1 cellular context compared by ENCODE assay signal in the genomic region with DNA sequence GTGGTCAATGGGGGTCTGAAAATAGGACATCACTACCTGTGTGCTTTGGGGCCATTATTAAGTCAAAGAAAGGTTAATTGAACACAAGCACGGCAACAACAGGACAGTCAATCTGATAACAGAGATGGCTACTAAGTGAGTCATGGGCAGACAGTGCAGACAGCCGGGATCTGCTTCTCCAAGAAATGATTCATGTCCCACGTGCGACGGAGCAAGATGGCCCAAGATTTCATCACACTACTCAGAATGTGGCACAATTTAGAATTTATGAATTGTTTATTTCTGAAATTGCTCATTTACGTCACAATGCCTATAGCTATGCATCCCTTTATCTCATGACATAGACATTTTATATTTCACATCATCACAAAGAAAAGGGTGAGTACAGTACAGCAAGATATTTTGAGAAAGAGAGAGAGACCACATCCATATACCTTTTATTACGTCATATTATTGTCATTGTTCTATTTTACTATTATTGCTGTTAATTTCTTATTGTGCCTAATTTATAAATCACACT.
TF ChIP-seq lines count a peak whose summit lies in the region.

No MANE protein-coding gene starts in this region.

TF ChIP-seq in K562, 482 proteins besides CTCF, POLR2A, EP300 and RAD21 (continued from another document and continues in another):
- TF ChIP-seq, protein P1, sequence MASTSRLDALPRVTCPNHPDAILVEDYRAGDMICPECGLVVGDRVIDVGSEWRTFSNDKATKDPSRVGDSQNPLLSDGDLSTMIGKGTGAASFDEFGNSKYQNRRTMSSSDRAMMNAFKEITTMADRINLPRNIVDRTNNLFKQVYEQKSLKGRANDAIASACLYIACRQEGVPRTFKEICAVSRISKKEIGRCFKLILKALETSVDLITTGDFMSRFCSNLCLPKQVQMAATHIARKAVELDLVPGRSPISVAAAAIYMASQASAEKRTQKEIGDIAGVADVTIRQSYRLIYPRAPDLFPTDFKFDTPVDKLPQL (IDR thresholded peaks at IDR 0.05; ENCODE audit: extremely low read depth, insufficient read length): no peak
- TF ChIP-seq NFE2L1 (tag; IDR thresholded peaks at IDR 0.05; ENCODE audit: borderline replicate concordance, low read depth) (no peak), NEUROD1 (IDR thresholded peaks at IDR 0.05; ENCODE audit: borderline replicate concordance, low read depth, low read length, partially characterized antibody) (peak; percentile 65), HEY1 (CRISPR knock-in tag; IDR thresholded peaks at IDR 0.05; ENCODE audit: borderline replicate concordance) (no peak), ZNF778 (CRISPR knock-in tag; IDR thresholded peaks at IDR 0.05) (no peak), ETV6 (IDR thresholded peaks at IDR 0.05; ENCODE audit: borderline replicate concordance in 1 of 2, low read depth in 2 of 2, low read length in 1 of 2) (no peak), ETV6 (CRISPR knock-in tag; IDR thresholded peaks at IDR 0.05; ENCODE audit: borderline replicate concordance) (no peak), CCNT2 (IDR thresholded peaks at IDR 0.05; ENCODE audit: borderline replicate concordance, extremely low read depth, insufficient read length, low read depth, low read length) (peak; percentile 29), PCBP2 (IDR thresholded peaks at IDR 0.05; ENCODE audit: low read depth, low read length, poor library complexity, severe bottlenecking) (no peak), MCM5 (IDR thresholded peaks at IDR 0.05; ENCODE audit: low read depth) (no peak), PML (IDR thresholded peaks at IDR 0.05; ENCODE audit: low read length) (peak; percentile 55; the same call in 1 of the 2 replicates), COPS2 (conservative IDR thresholded peaks at IDR 0.05) (no peak), ZNF830 (CRISPR knock-in tag; IDR thresholded peaks at IDR 0.05) (no peak), ETV5 (CRISPR knock-in tag; IDR thresholded peaks at IDR 0.05; ENCODE audit: low read depth) (no peak), TAF9B (IDR thresholded peaks at IDR 0.05; ENCODE audit: partially characterized antibody) (peak; percentile 57), ZKSCAN8 (CRISPR knock-in tag; IDR thresholded peaks at IDR 0.05) (no peak; the same call in 1 of the 2 replicates), SPI1 (IDR thresholded peaks at IDR 0.05; ENCODE audit: borderline replicate concordance, low read depth, low read length) (no peak), FOXK2 (conservative IDR thresholded peaks at IDR 0.05 in 1 of 2, IDR thresholded peaks at IDR 0.05 in 1 of 2; ENCODE audit: low read depth in 2 of 2) (peak; percentile 69 to 75), GATAD2A (IDR thresholded peaks at IDR 0.05) (peak; percentile 59; the same call in 1 of the 2 replicates), CUX1 (CRISPR knock-in tag; IDR thresholded peaks at IDR 0.05) (no peak), SIRT6 (IDR thresholded peaks at IDR 0.05; ENCODE audit: low read depth, low read length) (no peak), FOXJ3 (CRISPR knock-in tag; IDR thresholded peaks at IDR 0.05) (no peak), ILF3 (IDR thresholded peaks at IDR 0.05; ENCODE audit: borderline replicate concordance) (no peak), RNF2 (IDR thresholded peaks at IDR 0.05) (peak; percentile 58; the same call in 1 of the 2 replicates), SMARCB1 (IDR thresholded peaks at IDR 0.05; ENCODE audit: insufficient read length, low read depth) (no peak), PHB (CRISPR knock-in tag; IDR thresholded peaks at IDR 0.05) (no peak), TARDBP (IDR thresholded peaks at IDR 0.05) (no peak), MECOM (CRISPR knock-in tag; IDR thresholded peaks at IDR 0.05) (peak; percentile 88), ZNF707 (CRISPR knock-in tag; conservative IDR thresholded peaks at IDR 0.05) (no peak), EHMT2 (IDR thresholded peaks at IDR 0.05) (no peak)
- TF ChIP-seq, protein P2, sequence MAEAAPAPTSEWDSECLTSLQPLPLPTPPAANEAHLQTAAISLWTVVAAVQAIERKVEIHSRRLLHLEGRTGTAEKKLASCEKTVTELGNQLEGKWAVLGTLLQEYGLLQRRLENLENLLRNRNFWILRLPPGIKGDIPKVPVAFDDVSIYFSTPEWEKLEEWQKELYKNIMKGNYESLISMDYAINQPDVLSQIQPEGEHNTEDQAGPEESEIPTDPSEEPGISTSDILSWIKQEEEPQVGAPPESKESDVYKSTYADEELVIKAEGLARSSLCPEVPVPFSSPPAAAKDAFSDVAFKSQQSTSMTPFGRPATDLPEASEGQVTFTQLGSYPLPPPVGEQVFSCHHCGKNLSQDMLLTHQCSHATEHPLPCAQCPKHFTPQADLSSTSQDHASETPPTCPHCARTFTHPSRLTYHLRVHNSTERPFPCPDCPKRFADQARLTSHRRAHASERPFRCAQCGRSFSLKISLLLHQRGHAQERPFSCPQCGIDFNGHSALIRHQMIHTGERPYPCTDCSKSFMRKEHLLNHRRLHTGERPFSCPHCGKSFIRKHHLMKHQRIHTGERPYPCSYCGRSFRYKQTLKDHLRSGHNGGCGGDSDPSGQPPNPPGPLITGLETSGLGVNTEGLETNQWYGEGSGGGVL (CRISPR knock-in tag; IDR thresholded peaks at IDR 0.05): no peak
- TF ChIP-seq, protein P3, sequence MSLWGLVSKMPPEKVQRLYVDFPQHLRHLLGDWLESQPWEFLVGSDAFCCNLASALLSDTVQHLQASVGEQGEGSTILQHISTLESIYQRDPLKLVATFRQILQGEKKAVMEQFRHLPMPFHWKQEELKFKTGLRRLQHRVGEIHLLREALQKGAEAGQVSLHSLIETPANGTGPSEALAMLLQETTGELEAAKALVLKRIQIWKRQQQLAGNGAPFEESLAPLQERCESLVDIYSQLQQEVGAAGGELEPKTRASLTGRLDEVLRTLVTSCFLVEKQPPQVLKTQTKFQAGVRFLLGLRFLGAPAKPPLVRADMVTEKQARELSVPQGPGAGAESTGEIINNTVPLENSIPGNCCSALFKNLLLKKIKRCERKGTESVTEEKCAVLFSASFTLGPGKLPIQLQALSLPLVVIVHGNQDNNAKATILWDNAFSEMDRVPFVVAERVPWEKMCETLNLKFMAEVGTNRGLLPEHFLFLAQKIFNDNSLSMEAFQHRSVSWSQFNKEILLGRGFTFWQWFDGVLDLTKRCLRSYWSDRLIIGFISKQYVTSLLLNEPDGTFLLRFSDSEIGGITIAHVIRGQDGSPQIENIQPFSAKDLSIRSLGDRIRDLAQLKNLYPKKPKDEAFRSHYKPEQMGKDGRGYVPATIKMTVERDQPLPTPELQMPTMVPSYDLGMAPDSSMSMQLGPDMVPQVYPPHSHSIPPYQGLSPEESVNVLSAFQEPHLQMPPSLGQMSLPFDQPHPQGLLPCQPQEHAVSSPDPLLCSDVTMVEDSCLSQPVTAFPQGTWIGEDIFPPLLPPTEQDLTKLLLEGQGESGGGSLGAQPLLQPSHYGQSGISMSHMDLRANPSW (CRISPR knock-in tag; IDR thresholded peaks at IDR 0.05): no peak
- TF ChIP-seq, protein P4, sequence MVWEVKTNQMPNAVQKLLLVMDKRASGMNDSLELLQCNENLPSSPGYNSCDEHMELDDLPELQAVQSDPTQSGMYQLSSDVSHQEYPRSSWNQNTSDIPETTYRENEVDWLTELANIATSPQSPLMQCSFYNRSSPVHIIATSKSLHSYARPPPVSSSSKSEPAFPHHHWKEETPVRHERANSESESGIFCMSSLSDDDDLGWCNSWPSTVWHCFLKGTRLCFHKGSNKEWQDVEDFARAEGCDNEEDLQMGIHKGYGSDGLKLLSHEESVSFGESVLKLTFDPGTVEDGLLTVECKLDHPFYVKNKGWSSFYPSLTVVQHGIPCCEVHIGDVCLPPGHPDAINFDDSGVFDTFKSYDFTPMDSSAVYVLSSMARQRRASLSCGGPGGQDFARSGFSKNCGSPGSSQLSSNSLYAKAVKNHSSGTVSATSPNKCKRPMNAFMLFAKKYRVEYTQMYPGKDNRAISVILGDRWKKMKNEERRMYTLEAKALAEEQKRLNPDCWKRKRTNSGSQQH (CRISPR knock-in tag; IDR thresholded peaks at IDR 0.05): no peak
- TF ChIP-seq, protein P5, sequence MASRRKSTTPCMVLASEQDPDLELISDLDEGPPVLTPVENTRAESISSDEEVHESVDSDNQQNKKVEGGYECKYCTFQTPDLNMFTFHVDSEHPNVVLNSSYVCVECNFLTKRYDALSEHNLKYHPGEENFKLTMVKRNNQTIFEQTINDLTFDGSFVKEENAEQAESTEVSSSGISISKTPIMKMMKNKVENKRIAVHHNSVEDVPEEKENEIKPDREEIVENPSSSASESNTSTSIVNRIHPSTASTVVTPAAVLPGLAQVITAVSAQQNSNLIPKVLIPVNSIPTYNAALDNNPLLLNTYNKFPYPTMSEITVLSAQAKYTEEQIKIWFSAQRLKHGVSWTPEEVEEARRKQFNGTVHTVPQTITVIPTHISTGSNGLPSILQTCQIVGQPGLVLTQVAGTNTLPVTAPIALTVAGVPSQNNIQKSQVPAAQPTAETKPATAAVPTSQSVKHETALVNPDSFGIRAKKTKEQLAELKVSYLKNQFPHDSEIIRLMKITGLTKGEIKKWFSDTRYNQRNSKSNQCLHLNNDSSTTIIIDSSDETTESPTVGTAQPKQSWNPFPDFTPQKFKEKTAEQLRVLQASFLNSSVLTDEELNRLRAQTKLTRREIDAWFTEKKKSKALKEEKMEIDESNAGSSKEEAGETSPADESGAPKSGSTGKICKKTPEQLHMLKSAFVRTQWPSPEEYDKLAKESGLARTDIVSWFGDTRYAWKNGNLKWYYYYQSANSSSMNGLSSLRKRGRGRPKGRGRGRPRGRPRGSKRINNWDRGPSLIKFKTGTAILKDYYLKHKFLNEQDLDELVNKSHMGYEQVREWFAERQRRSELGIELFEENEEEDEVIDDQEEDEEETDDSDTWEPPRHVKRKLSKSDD (conservative IDR thresholded peaks at IDR 0.05; ENCODE audit: low read length): no peak
- TF ChIP-seq, protein P6, sequence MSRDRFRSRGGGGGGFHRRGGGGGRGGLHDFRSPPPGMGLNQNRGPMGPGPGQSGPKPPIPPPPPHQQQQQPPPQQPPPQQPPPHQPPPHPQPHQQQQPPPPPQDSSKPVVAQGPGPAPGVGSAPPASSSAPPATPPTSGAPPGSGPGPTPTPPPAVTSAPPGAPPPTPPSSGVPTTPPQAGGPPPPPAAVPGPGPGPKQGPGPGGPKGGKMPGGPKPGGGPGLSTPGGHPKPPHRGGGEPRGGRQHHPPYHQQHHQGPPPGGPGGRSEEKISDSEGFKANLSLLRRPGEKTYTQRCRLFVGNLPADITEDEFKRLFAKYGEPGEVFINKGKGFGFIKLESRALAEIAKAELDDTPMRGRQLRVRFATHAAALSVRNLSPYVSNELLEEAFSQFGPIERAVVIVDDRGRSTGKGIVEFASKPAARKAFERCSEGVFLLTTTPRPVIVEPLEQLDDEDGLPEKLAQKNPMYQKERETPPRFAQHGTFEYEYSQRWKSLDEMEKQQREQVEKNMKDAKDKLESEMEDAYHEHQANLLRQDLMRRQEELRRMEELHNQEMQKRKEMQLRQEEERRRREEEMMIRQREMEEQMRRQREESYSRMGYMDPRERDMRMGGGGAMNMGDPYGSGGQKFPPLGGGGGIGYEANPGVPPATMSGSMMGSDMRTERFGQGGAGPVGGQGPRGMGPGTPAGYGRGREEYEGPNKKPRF (IDR thresholded peaks at IDR 0.05; ENCODE audit: low read depth, low read length): no peak
- TF ChIP-seq, protein P7, sequence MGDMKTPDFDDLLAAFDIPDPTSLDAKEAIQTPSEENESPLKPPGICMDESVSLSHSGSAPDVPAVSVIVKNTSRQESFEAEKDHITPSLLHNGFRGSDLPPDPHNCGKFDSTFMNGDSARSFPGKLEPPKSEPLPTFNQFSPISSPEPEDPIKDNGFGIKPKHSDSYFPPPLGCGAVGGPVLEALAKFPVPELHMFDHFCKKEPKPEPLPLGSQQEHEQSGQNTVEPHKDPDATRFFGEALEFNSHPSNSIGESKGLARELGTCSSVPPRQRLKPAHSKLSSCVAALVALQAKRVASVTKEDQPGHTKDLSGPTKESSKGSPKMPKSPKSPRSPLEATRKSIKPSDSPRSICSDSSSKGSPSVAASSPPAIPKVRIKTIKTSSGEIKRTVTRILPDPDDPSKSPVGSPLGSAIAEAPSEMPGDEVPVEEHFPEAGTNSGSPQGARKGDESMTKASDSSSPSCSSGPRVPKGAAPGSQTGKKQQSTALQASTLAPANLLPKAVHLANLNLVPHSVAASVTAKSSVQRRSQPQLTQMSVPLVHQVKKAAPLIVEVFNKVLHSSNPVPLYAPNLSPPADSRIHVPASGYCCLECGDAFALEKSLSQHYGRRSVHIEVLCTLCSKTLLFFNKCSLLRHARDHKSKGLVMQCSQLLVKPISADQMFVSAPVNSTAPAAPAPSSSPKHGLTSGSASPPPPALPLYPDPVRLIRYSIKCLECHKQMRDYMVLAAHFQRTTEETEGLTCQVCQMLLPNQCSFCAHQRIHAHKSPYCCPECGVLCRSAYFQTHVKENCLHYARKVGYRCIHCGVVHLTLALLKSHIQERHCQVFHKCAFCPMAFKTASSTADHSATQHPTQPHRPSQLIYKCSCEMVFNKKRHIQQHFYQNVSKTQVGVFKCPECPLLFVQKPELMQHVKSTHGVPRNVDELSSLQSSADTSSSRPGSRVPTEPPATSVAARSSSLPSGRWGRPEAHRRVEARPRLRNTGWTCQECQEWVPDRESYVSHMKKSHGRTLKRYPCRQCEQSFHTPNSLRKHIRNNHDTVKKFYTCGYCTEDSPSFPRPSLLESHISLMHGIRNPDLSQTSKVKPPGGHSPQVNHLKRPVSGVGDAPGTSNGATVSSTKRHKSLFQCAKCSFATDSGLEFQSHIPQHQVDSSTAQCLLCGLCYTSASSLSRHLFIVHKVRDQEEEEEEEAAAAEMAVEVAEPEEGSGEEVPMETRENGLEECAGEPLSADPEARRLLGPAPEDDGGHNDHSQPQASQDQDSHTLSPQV (IDR thresholded peaks at IDR 0.05): peak; percentile 84; the same call in 1 of the 2 replicates
